9 cellular contexts compared by ENCODE assay signal in genomic region chr5:24644757-24645156, GRCh38. TPM values are rescaled to one million over a fixed set of nuclear protein-coding genes. Genes with fewer than 3 reads are reported as not detected.
A peak's percentile ranks its signal among the peaks of the same experiment; 100 is the strongest.
DNase-seq lines count a peak whose midpoint lies in the region; ATAC-seq and TF ChIP-seq lines count a peak whose summit lies in the region.
"Had no signal": no experiment of that assay in that cellular context is flagged by ENCODE, and none has a peak within 500 bp of the region (broad histone marks: within the 10 kb centered on the region; RNA-seq: fewer than 3 reads in every experiment).

CDH10 (minus strand) TSS chr5:24644978; CDS start chr5:24593490, 51,488 bp downstream.

- H3K4me3 Mint-ChIP-seq in endodermal cell (peak within 1 kb of the TSS; percentile 63), T-helper 17 cell (no peak within 1 kb of the TSS)
- H3K4me3 Mint-ChIP-seq in stimulated activated naive CD8-positive, alpha-beta T cell treated with anti-CD3 and anti-CD28 coated beads, Interleukin-15, amount 100 ng/mL, for 72 hours: no peak within 1 kb of the TSS

- H3K36me3 ChIP-seq in endodermal cell (ENCODE audit: control insufficient read depth, insufficient read depth, low read length) (no peaks in the 10 kb centered on the region), ovary (no peaks in the 10 kb centered on the region)

- WGBS in endodermal cell (ENCODE audit: insufficient coverage in 1 of 2, insufficient read length in 1 of 2), 2 experiments: 0% methylated on average over 5 to 14 of the region's 14 CpGs
- 0 to 1% (median 0%) methylated on average over 14 of the region's 14 CpGs for WGBS in ovary, 3 donors

- peak within 1 kb of the TSS; percentile 85 for H3K27ac Mint-ChIP-seq in endodermal cell
- H3K27ac Mint-ChIP-seq in T-helper 17 cell: no peak within 1 kb of the TSS
- H3K27ac Mint-ChIP-seq in stimulated activated naive CD8-positive, alpha-beta T cell treated with anti-CD3 and anti-CD28 coated beads, Interleukin-15, amount 100 ng/mL, for 72 hours: no peak within 1 kb of the TSS

- TF ChIP-seq CTCF in endodermal cell (conservative IDR thresholded peaks at IDR 0.05): no peak
- TF ChIP-seq CTCF in ovary (IDR thresholded peaks at IDR 0.05): no peak

- peak within 1 kb of the TSS; percentile 48 for H3K9ac ChIP-seq in endodermal cell (ENCODE audit: extremely low read depth, low read length, poor library complexity, severe bottlenecking)

- no peaks in the 10 kb centered on the region for H3K4me1 ChIP-seq in endodermal cell (ENCODE audit: control insufficient read depth, insufficient read depth, low read length)
- no peaks in the 10 kb centered on the region for H3K4me1 ChIP-seq in ovary (ENCODE audit: insufficient read depth)

- no peak for ATAC-seq in T-helper 17 cell
- no peak for ATAC-seq in GM18867 (IDR thresholded peaks at IDR 0.05; ENCODE audit: unreplicated experiment)
- no peak for ATAC-seq in stimulated activated naive CD8-positive, alpha-beta T cell treated with anti-CD3 and anti-CD28 coated beads, Interleukin-15, amount 100 ng/mL, for 72 hours

- peak; percentile 98 for DNase-seq in G401 (ENCODE audit: low spot score)
- DNase-seq in NCI-H82 (lab: John Stamatoyannopoulos, UW): peak; percentile 93
- DNase-seq in endodermal cell: peak; percentile 96
- DNase-seq in nucleus accumbens (lab: John Stamatoyannopoulos, UW): peak in 49 of 56 donors; percentile 4 to 85 (median 52)
- DNase-seq in T-helper 17 cell: no peak
- DNase-seq in ovary: no peak
- DNase-seq in stimulated activated naive CD8-positive, alpha-beta T cell treated with anti-CD3 and anti-CD28 coated beads, Interleukin-15, amount 100 ng/mL, for 72 hours: no peak

- H3K27me3 Mint-ChIP-seq in endodermal cell (ENCODE audit: insufficient read depth): peaks cover 27% of the 10 kb centered on the region
- no peaks in the 10 kb centered on the region for H3K27me3 Mint-ChIP-seq in T-helper 17 cell
- H3K27me3 Mint-ChIP-seq in stimulated activated naive CD8-positive, alpha-beta T cell treated with anti-CD3 and anti-CD28 coated beads, Interleukin-15, amount 100 ng/mL, for 72 hours: no peaks in the 10 kb centered on the region

- H3K4me1 Mint-ChIP-seq in endodermal cell (peaks cover 25% of the 10 kb centered on the region), T-helper 17 cell (no peaks in the 10 kb centered on the region)
- no peaks in the 10 kb centered on the region for H3K4me1 Mint-ChIP-seq in stimulated activated naive CD8-positive, alpha-beta T cell treated with anti-CD3 and anti-CD28 coated beads, Interleukin-15, amount 100 ng/mL, for 72 hours

- intact Hi-C loops in ovary (cut with DNase I): loop anchor here in 1 of 4 donors (5.0 kb wide), 1 partner anchor 1368 kb away; no protein-coding TSS in a partner anchor

- H3K36me3 Mint-ChIP-seq in endodermal cell (ENCODE audit: low read depth) (no peaks in the 10 kb centered on the region), T-helper 17 cell (ENCODE audit: low read depth) (no peaks in the 10 kb centered on the region)

- H3K4me3 ChIP-seq in endodermal cell (ENCODE audit: low read length): peak within 1 kb of the TSS; percentile 84
- no peak within 1 kb of the TSS for H3K4me3 ChIP-seq in ovary

- no peak for TF ChIP-seq POLR2A in ovary (IDR thresholded peaks at IDR 0.05)

- H3K9me3 ChIP-seq in endodermal cell (ENCODE audit: control insufficient read depth, low read length): no peaks in the 10 kb centered on the region
- no peaks in the 10 kb centered on the region for H3K9me3 ChIP-seq in T-helper 17 cell (ENCODE audit: control insufficient read depth, low read length, poor library complexity, severe bottlenecking)
- no peaks in the 10 kb centered on the region for H3K9me3 ChIP-seq in ovary

- no peaks in the 10 kb centered on the region for H3K9me3 Mint-ChIP-seq in endodermal cell
- peaks cover 0 to 4% of the 10 kb centered on the region in 2 donors for H3K9me3 Mint-ChIP-seq in stimulated activated naive CD8-positive, alpha-beta T cell treated with anti-CD3 and anti-CD28 coated beads, Interleukin-15, amount 100 ng/mL, for 72 hours

- H3K27me3 ChIP-seq in endodermal cell (ENCODE audit: control insufficient read depth, insufficient read depth, low read length, poor library complexity, severe bottlenecking): no peaks in the 10 kb centered on the region
- H3K27me3 ChIP-seq in ovary: no peaks in the 10 kb centered on the region

- in situ Hi-C loops in G401 (cut with HindIII; ENCODE audit: low sequenced_read_pairs): no loop called here

- TF ChIP-seq EP300 in ovary (IDR thresholded peaks at IDR 0.05): no peak

- H3K27ac ChIP-seq in endodermal cell (ENCODE audit: low read depth, low read length) (peak within 1 kb of the TSS; percentile 65), ovary (no peak within 1 kb of the TSS)

RNA-seq across cellular contexts. Expression of gene CDH10, which starts in this region (rescaled TPM):
- total RNA-seq in G401 (2014; rRNA removed; shearing (Covaris generic)): not detected in 2 replicates
- total RNA-seq in endodermal cell: 1 to 10 TPM in 1 of 2 donors, under 1 TPM in 1; 0.82 to 1.6 TPM
- 5.4 TPM for polyA plus RNA-seq in endodermal cell (2013, experiment 1 of 2)
- polyA plus RNA-seq in endodermal cell (2013, experiment 2 of 2): 5.5 TPM
- not detected for total RNA-seq in T-helper 17 cell
- under 1 TPM in 3 of 7 donors, not detected in 4; 0.08 to 0.22 (median 0.15) TPM for total RNA-seq in ovary
- polyA plus RNA-seq in ovary: under 1 TPM in 1 of 2 donors, not detected in 1; 0.10 TPM
- total RNA-seq: endothelial cell of umbilical vein had no signal

Comparison
In these comparisons a context has a peak if more than half of its experiments do, and no peak if none do; other contexts are left out.
1. Peak in DNase-seq in G401; RNA of the gene not detected or under 1 TPM.
2. DNase-seq: peak in NCI-H82 (single experiment), endodermal cell (single experiment) and nucleus accumbens (49 of 56); none in T-helper 17 cell (0 of 3), ovary (0 of 5) and stimulated activated naive CD8-positive, alpha-beta T cell treated with anti-CD3 and anti-CD28 coated beads, Interleukin-15, amount 100 ng/mL, for 72 hours (0 of 2).